ENCODE assay signal across 1 cellular context in the genomic region with DNA sequence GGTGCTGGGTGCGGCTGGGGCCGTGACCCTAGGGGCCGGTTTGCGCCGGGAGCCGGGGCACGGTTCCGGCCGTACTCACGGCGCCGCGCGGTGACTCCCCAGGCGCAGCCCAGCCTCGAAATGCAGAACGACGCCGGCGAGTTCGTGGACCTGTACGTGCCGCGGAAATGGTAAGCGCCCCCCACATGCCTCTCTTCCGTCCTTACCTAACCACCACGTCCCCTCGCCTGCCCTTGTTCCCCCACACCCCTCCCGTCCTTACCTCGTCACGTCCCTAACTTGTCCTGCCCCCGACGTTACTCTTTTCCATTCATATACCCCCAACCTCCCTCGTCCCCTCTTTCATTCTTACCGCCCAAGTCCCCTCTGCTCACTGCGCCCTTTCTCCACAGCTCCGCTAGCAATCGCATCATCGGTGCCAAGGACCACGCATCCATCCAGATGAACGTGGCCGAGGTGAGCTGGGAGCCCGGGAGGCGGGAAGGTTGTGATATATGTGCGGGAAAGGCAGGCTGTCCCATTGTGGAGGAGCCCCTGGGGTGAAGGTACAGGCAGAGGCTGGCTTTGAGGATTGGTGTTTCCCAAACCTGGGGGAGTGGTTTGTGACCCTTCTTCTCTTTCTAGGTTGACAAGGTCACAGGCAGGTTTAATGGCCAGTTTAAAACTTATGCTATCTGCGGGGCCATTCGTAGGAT.
TF ChIP-seq lines count a peak whose summit lies in the region.

No MANE protein-coding gene starts in this region.

TF ChIP-seq in K562, 482 proteins besides CTCF, POLR2A, EP300 and RAD21 (continued from another document and continues in another):
- TF ChIP-seq, protein P1, sequence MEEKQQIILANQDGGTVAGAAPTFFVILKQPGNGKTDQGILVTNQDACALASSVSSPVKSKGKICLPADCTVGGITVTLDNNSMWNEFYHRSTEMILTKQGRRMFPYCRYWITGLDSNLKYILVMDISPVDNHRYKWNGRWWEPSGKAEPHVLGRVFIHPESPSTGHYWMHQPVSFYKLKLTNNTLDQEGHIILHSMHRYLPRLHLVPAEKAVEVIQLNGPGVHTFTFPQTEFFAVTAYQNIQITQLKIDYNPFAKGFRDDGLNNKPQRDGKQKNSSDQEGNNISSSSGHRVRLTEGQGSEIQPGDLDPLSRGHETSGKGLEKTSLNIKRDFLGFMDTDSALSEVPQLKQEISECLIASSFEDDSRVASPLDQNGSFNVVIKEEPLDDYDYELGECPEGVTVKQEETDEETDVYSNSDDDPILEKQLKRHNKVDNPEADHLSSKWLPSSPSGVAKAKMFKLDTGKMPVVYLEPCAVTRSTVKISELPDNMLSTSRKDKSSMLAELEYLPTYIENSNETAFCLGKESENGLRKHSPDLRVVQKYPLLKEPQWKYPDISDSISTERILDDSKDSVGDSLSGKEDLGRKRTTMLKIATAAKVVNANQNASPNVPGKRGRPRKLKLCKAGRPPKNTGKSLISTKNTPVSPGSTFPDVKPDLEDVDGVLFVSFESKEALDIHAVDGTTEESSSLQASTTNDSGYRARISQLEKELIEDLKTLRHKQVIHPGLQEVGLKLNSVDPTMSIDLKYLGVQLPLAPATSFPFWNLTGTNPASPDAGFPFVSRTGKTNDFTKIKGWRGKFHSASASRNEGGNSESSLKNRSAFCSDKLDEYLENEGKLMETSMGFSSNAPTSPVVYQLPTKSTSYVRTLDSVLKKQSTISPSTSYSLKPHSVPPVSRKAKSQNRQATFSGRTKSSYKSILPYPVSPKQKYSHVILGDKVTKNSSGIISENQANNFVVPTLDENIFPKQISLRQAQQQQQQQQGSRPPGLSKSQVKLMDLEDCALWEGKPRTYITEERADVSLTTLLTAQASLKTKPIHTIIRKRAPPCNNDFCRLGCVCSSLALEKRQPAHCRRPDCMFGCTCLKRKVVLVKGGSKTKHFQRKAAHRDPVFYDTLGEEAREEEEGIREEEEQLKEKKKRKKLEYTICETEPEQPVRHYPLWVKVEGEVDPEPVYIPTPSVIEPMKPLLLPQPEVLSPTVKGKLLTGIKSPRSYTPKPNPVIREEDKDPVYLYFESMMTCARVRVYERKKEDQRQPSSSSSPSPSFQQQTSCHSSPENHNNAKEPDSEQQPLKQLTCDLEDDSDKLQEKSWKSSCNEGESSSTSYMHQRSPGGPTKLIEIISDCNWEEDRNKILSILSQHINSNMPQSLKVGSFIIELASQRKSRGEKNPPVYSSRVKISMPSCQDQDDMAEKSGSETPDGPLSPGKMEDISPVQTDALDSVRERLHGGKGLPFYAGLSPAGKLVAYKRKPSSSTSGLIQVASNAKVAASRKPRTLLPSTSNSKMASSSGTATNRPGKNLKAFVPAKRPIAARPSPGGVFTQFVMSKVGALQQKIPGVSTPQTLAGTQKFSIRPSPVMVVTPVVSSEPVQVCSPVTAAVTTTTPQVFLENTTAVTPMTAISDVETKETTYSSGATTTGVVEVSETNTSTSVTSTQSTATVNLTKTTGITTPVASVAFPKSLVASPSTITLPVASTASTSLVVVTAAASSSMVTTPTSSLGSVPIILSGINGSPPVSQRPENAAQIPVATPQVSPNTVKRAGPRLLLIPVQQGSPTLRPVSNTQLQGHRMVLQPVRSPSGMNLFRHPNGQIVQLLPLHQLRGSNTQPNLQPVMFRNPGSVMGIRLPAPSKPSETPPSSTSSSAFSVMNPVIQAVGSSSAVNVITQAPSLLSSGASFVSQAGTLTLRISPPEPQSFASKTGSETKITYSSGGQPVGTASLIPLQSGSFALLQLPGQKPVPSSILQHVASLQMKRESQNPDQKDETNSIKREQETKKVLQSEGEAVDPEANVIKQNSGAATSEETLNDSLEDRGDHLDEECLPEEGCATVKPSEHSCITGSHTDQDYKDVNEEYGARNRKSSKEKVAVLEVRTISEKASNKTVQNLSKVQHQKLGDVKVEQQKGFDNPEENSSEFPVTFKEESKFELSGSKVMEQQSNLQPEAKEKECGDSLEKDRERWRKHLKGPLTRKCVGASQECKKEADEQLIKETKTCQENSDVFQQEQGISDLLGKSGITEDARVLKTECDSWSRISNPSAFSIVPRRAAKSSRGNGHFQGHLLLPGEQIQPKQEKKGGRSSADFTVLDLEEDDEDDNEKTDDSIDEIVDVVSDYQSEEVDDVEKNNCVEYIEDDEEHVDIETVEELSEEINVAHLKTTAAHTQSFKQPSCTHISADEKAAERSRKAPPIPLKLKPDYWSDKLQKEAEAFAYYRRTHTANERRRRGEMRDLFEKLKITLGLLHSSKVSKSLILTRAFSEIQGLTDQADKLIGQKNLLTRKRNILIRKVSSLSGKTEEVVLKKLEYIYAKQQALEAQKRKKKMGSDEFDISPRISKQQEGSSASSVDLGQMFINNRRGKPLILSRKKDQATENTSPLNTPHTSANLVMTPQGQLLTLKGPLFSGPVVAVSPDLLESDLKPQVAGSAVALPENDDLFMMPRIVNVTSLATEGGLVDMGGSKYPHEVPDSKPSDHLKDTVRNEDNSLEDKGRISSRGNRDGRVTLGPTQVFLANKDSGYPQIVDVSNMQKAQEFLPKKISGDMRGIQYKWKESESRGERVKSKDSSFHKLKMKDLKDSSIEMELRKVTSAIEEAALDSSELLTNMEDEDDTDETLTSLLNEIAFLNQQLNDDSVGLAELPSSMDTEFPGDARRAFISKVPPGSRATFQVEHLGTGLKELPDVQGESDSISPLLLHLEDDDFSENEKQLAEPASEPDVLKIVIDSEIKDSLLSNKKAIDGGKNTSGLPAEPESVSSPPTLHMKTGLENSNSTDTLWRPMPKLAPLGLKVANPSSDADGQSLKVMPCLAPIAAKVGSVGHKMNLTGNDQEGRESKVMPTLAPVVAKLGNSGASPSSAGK (IDR thresholded peaks at IDR 0.05), result no peak
- TF ChIP-seq ZNF445 (CRISPR knock-in tag; IDR thresholded peaks at IDR 0.05; ENCODE audit: low read depth), result no peak
- TF ChIP-seq ARID1B (IDR thresholded peaks at IDR 0.05), result 0 out of 2 replicates have a peak, but pooled peaks have one; percentile 6
- TF ChIP-seq TAL1 (IDR thresholded peaks at IDR 0.05), result no peak
- no peak for TF ChIP-seq FOXJ2 (tag; IDR thresholded peaks at IDR 0.05)
- TF ChIP-seq ZNF444 (CRISPR knock-in tag; IDR thresholded peaks at IDR 0.05), result no peak
- TF ChIP-seq RBFOX2 (IDR thresholded peaks at IDR 0.05; ENCODE audit: low read depth, low read length), result peak; percentile 82
- TF ChIP-seq ZNF398 (CRISPR knock-in tag; IDR thresholded peaks at IDR 0.05), result no peak
- no peak for TF ChIP-seq WHSC1 (IDR thresholded peaks at IDR 0.05; ENCODE audit: low read length)
- TF ChIP-seq, protein P2, sequence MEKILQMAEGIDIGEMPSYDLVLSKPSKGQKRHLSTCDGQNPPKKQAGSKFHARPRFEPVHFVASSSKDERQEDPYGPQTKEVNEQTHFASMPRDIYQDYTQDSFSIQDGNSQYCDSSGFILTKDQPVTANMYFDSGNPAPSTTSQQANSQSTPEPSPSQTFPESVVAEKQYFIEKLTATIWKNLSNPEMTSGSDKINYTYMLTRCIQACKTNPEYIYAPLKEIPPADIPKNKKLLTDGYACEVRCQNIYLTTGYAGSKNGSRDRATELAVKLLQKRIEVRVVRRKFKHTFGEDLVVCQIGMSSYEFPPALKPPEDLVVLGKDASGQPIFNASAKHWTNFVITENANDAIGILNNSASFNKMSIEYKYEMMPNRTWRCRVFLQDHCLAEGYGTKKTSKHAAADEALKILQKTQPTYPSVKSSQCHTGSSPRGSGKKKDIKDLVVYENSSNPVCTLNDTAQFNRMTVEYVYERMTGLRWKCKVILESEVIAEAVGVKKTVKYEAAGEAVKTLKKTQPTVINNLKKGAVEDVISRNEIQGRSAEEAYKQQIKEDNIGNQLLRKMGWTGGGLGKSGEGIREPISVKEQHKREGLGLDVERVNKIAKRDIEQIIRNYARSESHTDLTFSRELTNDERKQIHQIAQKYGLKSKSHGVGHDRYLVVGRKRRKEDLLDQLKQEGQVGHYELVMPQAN (IDR thresholded peaks at IDR 0.05; ENCODE audit: borderline replicate concordance), result peak; percentile 38; the same call in 1 of the 2 replicates
- peak; percentile 5 for TF ChIP-seq PCBP1 (IDR thresholded peaks at IDR 0.05; ENCODE audit: low read depth, low read length, poor library complexity, severe bottlenecking)
- TF ChIP-seq ZNF561 (CRISPR knock-in tag; conservative IDR thresholded peaks at IDR 0.05), result 0 out of 2 replicates have a peak, but pooled peaks have one; percentile 23
- TF ChIP-seq ZBTB11 (CRISPR knock-in tag; IDR thresholded peaks at IDR 0.05), result peak in 2 of 3 experiments; percentile 15 to 41; a peak in 2 of 6 replicates
- no peak for TF ChIP-seq E2F3 (CRISPR knock-in tag; IDR thresholded peaks at IDR 0.05)
- TF ChIP-seq ERF (CRISPR knock-in tag; IDR thresholded peaks at IDR 0.05), result 0 out of 2 replicates have a peak, but pooled peaks have one; percentile 49
- peak; percentile 60; the same call in 1 of the 2 replicates for TF ChIP-seq DNMT1 (IDR thresholded peaks at IDR 0.05)
- no peak for TF ChIP-seq FOXO4 (CRISPR knock-in tag; IDR thresholded peaks at IDR 0.05)
- 0 out of 2 replicates have a peak, but pooled peaks have one; percentile 22 for TF ChIP-seq ZNF12 (CRISPR knock-in tag; IDR thresholded peaks at IDR 0.05)
- no peak for TF ChIP-seq GTF2A2 (tag; IDR thresholded peaks at IDR 0.05)
- TF ChIP-seq RBM22 (IDR thresholded peaks at IDR 0.05; ENCODE audit: low read depth, low read length, poor library complexity, severe bottlenecking), result no peak
- TF ChIP-seq ZNF586 (CRISPR knock-in tag; conservative IDR thresholded peaks at IDR 0.05), result no peak
- no peak for TF ChIP-seq NFXL1 (CRISPR knock-in tag; IDR thresholded peaks at IDR 0.05)
- no peak for TF ChIP-seq MED1 (CRISPR knock-in tag; IDR thresholded peaks at IDR 0.05; ENCODE audit: borderline replicate concordance)
- TF ChIP-seq SIX5 (IDR thresholded peaks at IDR 0.05; ENCODE audit: borderline replicate concordance in 1 of 2, insufficient read depth in 1 of 2, low read depth in 1 of 2, low read length in 2 of 2), result no peak
- peak; percentile 29 for TF ChIP-seq KDM5B (IDR thresholded peaks at IDR 0.05; ENCODE audit: insufficient replicate concordance, low read depth, low read length)
- TF ChIP-seq ZNF695 (CRISPR knock-in tag; IDR thresholded peaks at IDR 0.05), result no peak
- TF ChIP-seq, protein P3, sequence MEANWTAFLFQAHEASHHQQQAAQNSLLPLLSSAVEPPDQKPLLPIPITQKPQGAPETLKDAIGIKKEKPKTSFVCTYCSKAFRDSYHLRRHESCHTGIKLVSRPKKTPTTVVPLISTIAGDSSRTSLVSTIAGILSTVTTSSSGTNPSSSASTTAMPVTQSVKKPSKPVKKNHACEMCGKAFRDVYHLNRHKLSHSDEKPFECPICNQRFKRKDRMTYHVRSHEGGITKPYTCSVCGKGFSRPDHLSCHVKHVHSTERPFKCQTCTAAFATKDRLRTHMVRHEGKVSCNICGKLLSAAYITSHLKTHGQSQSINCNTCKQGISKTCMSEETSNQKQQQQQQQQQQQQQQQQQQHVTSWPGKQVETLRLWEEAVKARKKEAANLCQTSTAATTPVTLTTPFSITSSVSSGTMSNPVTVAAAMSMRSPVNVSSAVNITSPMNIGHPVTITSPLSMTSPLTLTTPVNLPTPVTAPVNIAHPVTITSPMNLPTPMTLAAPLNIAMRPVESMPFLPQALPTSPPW (CRISPR knock-in tag; IDR thresholded peaks at IDR 0.05), result no peak
- TF ChIP-seq MEF2A (IDR thresholded peaks at IDR 0.05; ENCODE audit: control insufficient read depth, low read depth, low read length), result no peak
